In genomic region chr17:16521070-16521727, GRCh38 we compare ENCODE assay signal across 8 cellular contexts. TPM values are rescaled to one million over a fixed set of nuclear protein-coding genes. Genes with fewer than 3 reads are reported as not detected.
DNase-seq lines count a peak whose midpoint lies in the region; ATAC-seq and TF ChIP-seq lines count a peak whose summit lies in the region.

No MANE protein-coding gene starts in this region.

- H3K4me1 ChIP-seq in left lung: peaks cover 2 to 7% of the 10 kb centered on the region in 2 donors

- no peak overlapping the region for H3K27ac ChIP-seq in left lung

- intact Hi-C loops in left lung (cut with DNase I): loop anchor here (2.0 to 10.0 kb wide), 2 partner anchors 66 to 68 kb away; no protein-coding TSS in a partner anchor

- H3K36me3 ChIP-seq in left lung: no peaks in the 10 kb centered on the region

- ATAC-seq in HG03045 (IDR thresholded peaks at IDR 0.05; ENCODE audit: unreplicated experiment) (peak; percentile 56), left lung (peak; percentile 98), HG02973 (IDR thresholded peaks at IDR 0.05; ENCODE audit: unreplicated experiment) (no peak)

- H3K4me3 ChIP-seq in choroid plexus epithelial cell (ENCODE audit: low read depth, low read length): no peak overlapping the region
- no peak overlapping the region for H3K4me3 ChIP-seq in left lung

- DNase-seq in GM03348 (ENCODE audit: low spot score) (peak; percentile 90), NCI-H460 (ENCODE audit: extremely low read depth, low read depth) (peak; percentile 85), choroid plexus epithelial cell (ENCODE audit: low read depth) (peak; percentile 95), left lung (peak in 1 of 2 donors; percentile 78)
- peak; percentile 41 for DNase-seq in activated CD4-positive, alpha-beta T cell treated with anti-CD3 and anti-CD28 coated beads for 1 hour
- peak; percentile 42 to 48 for DNase-seq in stimulated activated CD4-positive, alpha-beta T cell treated with anti-CD3 and anti-CD28 coated beads, Interleukin-4, amount 100 ng/mL, for 48 hours (ENCODE audit: low read depth in 2 of 2)

- H3K27me3 ChIP-seq in left lung: peaks cover 0 to 29% of the 10 kb centered on the region in 2 donors

- no peaks in the 10 kb centered on the region for H3K9me3 ChIP-seq in left lung

- TF ChIP-seq CTCF in choroid plexus epithelial cell (conservative IDR thresholded peaks at IDR 0.05; ENCODE audit: low read depth, low read length): peak; percentile 96
- TF ChIP-seq CTCF in left lung (IDR thresholded peaks at IDR 0.05): peak; percentile 78 to 92

RNA-seq across cellular contexts. Expression of gene LRRC75A, which starts 29.2 kb away (rescaled TPM):
- 0.17 and 0.32 TPM in 2 replicates for total RNA-seq in NCI-H460 (2014; rRNA removed; shearing (Covaris generic))
- 0.08 and 0.18 TPM in 2 replicates for polyA plus RNA-seq in NCI-H460 (2014; cell fraction: nucleus; rRNA removed)
- total RNA-seq in left lung: 1 to 10 TPM; 2.9 to 3.8 TPM

RNA-seq across cellular contexts. Expression of gene ZNF287, which starts 47.8 kb away (rescaled TPM):
- total RNA-seq in NCI-H460 (2014; rRNA removed; shearing (Covaris generic)): 5.4 and 5.5 TPM in 2 replicates
- 6.4 and 8.6 TPM in 2 replicates for polyA plus RNA-seq in NCI-H460 (2014; cell fraction: nucleus; rRNA removed)
- 1 to 10 TPM; 3.4 to 5.9 TPM for total RNA-seq in left lung
